In genomic region chr1:152048641-152048970, GRCh38 we compare ENCODE assay signal across 1 cellular context.
TF ChIP-seq lines count a peak whose summit lies in the region.

No MANE protein-coding gene starts in this region.

TF ChIP-seq in GM23338, 12 proteins besides CTCF, POLR2A, EP300 and RAD21 (continued from another document):
- TF ChIP-seq, protein P1, sequence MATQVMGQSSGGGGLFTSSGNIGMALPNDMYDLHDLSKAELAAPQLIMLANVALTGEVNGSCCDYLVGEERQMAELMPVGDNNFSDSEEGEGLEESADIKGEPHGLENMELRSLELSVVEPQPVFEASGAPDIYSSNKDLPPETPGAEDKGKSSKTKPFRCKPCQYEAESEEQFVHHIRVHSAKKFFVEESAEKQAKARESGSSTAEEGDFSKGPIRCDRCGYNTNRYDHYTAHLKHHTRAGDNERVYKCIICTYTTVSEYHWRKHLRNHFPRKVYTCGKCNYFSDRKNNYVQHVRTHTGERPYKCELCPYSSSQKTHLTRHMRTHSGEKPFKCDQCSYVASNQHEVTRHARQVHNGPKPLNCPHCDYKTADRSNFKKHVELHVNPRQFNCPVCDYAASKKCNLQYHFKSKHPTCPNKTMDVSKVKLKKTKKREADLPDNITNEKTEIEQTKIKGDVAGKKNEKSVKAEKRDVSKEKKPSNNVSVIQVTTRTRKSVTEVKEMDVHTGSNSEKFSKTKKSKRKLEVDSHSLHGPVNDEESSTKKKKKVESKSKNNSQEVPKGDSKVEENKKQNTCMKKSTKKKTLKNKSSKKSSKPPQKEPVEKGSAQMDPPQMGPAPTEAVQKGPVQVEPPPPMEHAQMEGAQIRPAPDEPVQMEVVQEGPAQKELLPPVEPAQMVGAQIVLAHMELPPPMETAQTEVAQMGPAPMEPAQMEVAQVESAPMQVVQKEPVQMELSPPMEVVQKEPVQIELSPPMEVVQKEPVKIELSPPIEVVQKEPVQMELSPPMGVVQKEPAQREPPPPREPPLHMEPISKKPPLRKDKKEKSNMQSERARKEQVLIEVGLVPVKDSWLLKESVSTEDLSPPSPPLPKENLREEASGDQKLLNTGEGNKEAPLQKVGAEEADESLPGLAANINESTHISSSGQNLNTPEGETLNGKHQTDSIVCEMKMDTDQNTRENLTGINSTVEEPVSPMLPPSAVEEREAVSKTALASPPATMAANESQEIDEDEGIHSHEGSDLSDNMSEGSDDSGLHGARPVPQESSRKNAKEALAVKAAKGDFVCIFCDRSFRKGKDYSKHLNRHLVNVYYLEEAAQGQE (IDR thresholded peaks at IDR 0.05; ENCODE audit: unreplicated experiment): no peak
- TF ChIP-seq CREB1 (CRISPR knock-in tag; IDR thresholded peaks at IDR 0.05; ENCODE audit: low read depth) (no peak), EZH2 (IDR thresholded peaks at IDR 0.05; ENCODE audit: low read depth, unreplicated experiment) (no peak), STAT1 (IDR thresholded peaks at IDR 0.05; ENCODE audit: unreplicated experiment) (no peak), EZH2phosphoT487 (IDR thresholded peaks at IDR 0.05; ENCODE audit: unreplicated experiment) (no peak), ZNF331 (CRISPR knock-in tag; IDR thresholded peaks at IDR 0.05; ENCODE audit: low read depth) (no peak), JUNB (IDR thresholded peaks at IDR 0.05; ENCODE audit: unreplicated experiment) (no peak)
